In genomic region chr12:92144045-92144630, GRCh38 we compare ENCODE assay signal across 1 cellular context.
TF ChIP-seq lines count a peak whose summit lies in the region.

No MANE protein-coding gene starts in this region.

TF ChIP-seq in HepG2, 621 proteins besides CTCF, POLR2A, EP300 and RAD21 (continued from another document and continues in another):
- TF ChIP-seq SP2 (CRISPR knock-in tag; IDR thresholded peaks at IDR 0.05), result no peak
- no peak for TF ChIP-seq CREB3 (CRISPR knock-in tag; IDR thresholded peaks at IDR 0.05)
- TF ChIP-seq PAF1 (CRISPR knock-in tag; IDR thresholded peaks at IDR 0.05), result no peak
- TF ChIP-seq ZNF7 (CRISPR knock-in tag; IDR thresholded peaks at IDR 0.05), result no peak
- peak; percentile 22; the same call in 1 of the 2 replicates for TF ChIP-seq CCDC6 (CRISPR knock-in tag; IDR thresholded peaks at IDR 0.05)
- no peak for TF ChIP-seq SOX5 (CRISPR knock-in tag; IDR thresholded peaks at IDR 0.05; ENCODE audit: borderline replicate concordance)
- TF ChIP-seq GATAD2A (CRISPR knock-in tag; IDR thresholded peaks at IDR 0.05), result 0 out of 2 replicates have a peak, but pooled peaks have one; percentile 26
- TF ChIP-seq ZNF747 (CRISPR knock-in tag; IDR thresholded peaks at IDR 0.05; ENCODE audit: borderline replicate concordance), result no peak
- TF ChIP-seq ZNF800 (CRISPR knock-in tag; IDR thresholded peaks at IDR 0.05), result no peak
- TF ChIP-seq IRF2 (CRISPR knock-in tag; IDR thresholded peaks at IDR 0.05), result peak; percentile 28; the same call in 1 of the 2 replicates
- TF ChIP-seq BCLAF1 (IDR thresholded peaks at IDR 0.05), result no peak
- TF ChIP-seq ARNT2 (CRISPR knock-in tag; IDR thresholded peaks at IDR 0.05; ENCODE audit: low read depth), result no peak
- no peak for TF ChIP-seq CSRNP1 (CRISPR knock-in tag; IDR thresholded peaks at IDR 0.05)
- TF ChIP-seq DDIT3 (CRISPR knock-in tag; IDR thresholded peaks at IDR 0.05), result no peak
- TF ChIP-seq SP5 (CRISPR knock-in tag; IDR thresholded peaks at IDR 0.05; ENCODE audit: borderline replicate concordance, low read depth), result no peak
- TF ChIP-seq POLR2AphosphoS5 (IDR thresholded peaks at IDR 0.05; ENCODE audit: low read depth, low read length), result no peak
- 0 out of 2 replicates have a peak, but pooled peaks have one; percentile 41 for TF ChIP-seq TBP (CRISPR knock-in tag; IDR thresholded peaks at IDR 0.05)
- peak; percentile 28; the same call in 1 of the 2 replicates for TF ChIP-seq ZNF574 (CRISPR knock-in tag; IDR thresholded peaks at IDR 0.05)
- TF ChIP-seq ZNF75D (CRISPR knock-in tag; IDR thresholded peaks at IDR 0.05; ENCODE audit: borderline replicate concordance), result no peak
- TF ChIP-seq AHDC1 (CRISPR knock-in tag; IDR thresholded peaks at IDR 0.05; ENCODE audit: borderline replicate concordance), result 0 out of 2 replicates have a peak, but pooled peaks have one; percentile 20
- no peak for TF ChIP-seq PPARG (CRISPR knock-in tag; conservative IDR thresholded peaks at IDR 0.05)
- peak; percentile 12; the same call in 1 of the 2 replicates for TF ChIP-seq TBX2 (CRISPR knock-in tag; IDR thresholded peaks at IDR 0.05; ENCODE audit: borderline replicate concordance)
- no peak for TF ChIP-seq ZNF724P (CRISPR knock-in tag; IDR thresholded peaks at IDR 0.05; ENCODE audit: borderline replicate concordance)
- TF ChIP-seq FOXJ3 (CRISPR knock-in tag; IDR thresholded peaks at IDR 0.05; ENCODE audit: borderline replicate concordance), result peak; percentile 32; the same call in 1 of the 2 replicates
- TF ChIP-seq HNRNPH1 (optimal IDR thresholded peaks at IDR 0.05; ENCODE audit: low read depth, low read length), result no peak
- no peak for TF ChIP-seq THAP7 (CRISPR knock-in tag; IDR thresholded peaks at IDR 0.05)
- no peak for TF ChIP-seq ZBTB21 (CRISPR knock-in tag; IDR thresholded peaks at IDR 0.05)
- no peak for TF ChIP-seq SNAPC5 (CRISPR knock-in tag; IDR thresholded peaks at IDR 0.05; ENCODE audit: borderline replicate concordance)
- peak; percentile 88 for TF ChIP-seq TFAP4 (IDR thresholded peaks at IDR 0.05; ENCODE audit: borderline replicate concordance, low read depth)
- TF ChIP-seq ZNF253 (CRISPR knock-in tag; IDR thresholded peaks at IDR 0.05; ENCODE audit: borderline replicate concordance), result no peak
- no peak for TF ChIP-seq KDM6A (CRISPR knock-in tag; IDR thresholded peaks at IDR 0.05; ENCODE audit: low read depth)
- TF ChIP-seq ZNF652 (CRISPR knock-in tag; IDR thresholded peaks at IDR 0.05; ENCODE audit: borderline replicate concordance, low read depth), result no peak
- TF ChIP-seq ZFX (CRISPR knock-in tag; IDR thresholded peaks at IDR 0.05; ENCODE audit: low read depth), result no peak; the same call in 1 of the 2 replicates
- TF ChIP-seq ZBTB10 (CRISPR knock-in tag; IDR thresholded peaks at IDR 0.05; ENCODE audit: borderline replicate concordance), result no peak
- no peak for TF ChIP-seq PCBP2 (optimal IDR thresholded peaks at IDR 0.05; ENCODE audit: low read depth, low read length, poor library complexity, severe bottlenecking)
- no peak for TF ChIP-seq NONO (IDR thresholded peaks at IDR 0.05)
- peak; percentile 31; the same call in 1 of the 2 replicates for TF ChIP-seq NONO (CRISPR knock-in tag; conservative IDR thresholded peaks at IDR 0.05)
- TF ChIP-seq ELF3 (CRISPR knock-in tag; IDR thresholded peaks at IDR 0.05), result peak; percentile 25; the same call in 1 of the 2 replicates
